In the genomic region with DNA sequence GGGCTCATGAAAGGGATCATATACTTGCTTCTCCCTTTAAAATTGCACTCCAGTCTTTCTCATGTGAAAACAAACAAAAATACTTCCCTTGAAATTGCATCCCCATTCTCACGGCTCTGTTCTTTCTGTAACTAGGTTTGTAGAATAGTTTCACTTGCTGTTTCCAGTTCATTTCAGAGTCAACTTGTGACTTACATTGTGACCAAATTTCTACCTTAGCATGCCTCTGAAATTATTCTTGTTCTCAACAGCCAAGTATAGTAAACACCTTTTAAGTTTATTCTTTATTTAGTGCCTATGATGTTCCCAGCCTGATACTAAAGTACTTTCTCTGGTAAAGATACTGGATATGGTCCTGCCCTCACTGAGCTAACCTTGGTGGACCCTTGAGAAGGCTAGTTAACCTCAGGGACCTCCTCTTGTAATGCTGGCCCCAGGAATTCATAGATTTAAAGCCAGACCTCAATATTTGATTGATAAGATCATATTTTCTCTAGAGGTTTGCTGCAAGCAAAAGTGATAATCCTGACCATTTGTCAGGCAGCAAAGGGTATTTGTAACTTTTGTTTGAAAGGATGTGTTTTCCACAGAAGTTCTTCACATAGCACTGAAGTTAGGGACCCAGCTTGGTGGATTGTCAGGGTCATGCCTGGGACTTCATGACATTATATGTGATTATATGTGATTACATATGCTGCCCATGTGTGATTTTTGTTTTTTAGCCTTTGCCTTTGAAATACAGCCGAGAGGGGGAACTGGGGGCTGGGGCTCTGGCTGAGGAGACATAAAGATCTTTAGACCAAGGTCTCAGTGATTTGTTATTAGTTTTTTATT, we compare ENCODE assay signal across 9 cellular contexts. TPM values are rescaled to one million over a fixed set of nuclear protein-coding genes. Genes with fewer than 3 reads are reported as not detected.
DNase-seq lines count a peak whose midpoint lies in the region; ATAC-seq and TF ChIP-seq lines count a peak whose summit lies in the region.
"Had no signal": no experiment of that assay in that cellular context is flagged by ENCODE, and none has a peak within 500 bp of the region (broad histone marks: within the 10 kb centered on the region; RNA-seq: fewer than 3 reads in every experiment).

No MANE protein-coding gene starts in this region.

- no peak overlapping the region for H3K18ac ChIP-seq in mesenchymal stem cell (ENCODE audit: low read depth in 1 of 2, low read length in 2 of 2)

- peaks cover 56% of the 10 kb centered on the region for H3K4me1 Mint-ChIP-seq in activated CD4-positive, alpha-beta T cell treated with anti-CD3 and anti-CD28 coated beads, Interleukin-2, amount 10 ng/mL, durations not matched to agents 7 days and 5 days
- peaks cover 72% of the 10 kb centered on the region for H3K4me1 Mint-ChIP-seq in activated B cell treated with CpG ODN at 0.5 μM for 24 hours
- H3K4me1 Mint-ChIP-seq in stimulated activated naive CD8-positive, alpha-beta T cell treated with anti-CD3 and anti-CD28 coated beads, Interleukin-15, amount 100 ng/mL, for 72 hours, result peaks cover 63% of the 10 kb centered on the region

- peak; percentile 43 for ATAC-seq in HG02870 (IDR thresholded peaks at IDR 0.05; ENCODE audit: unreplicated experiment)
- ATAC-seq in activated B cell treated with CpG ODN at 0.5 μM for 24 hours (ENCODE audit: low read depth), result no peak
- ATAC-seq in stimulated activated naive CD8-positive, alpha-beta T cell treated with anti-CD3 and anti-CD28 coated beads, Interleukin-15, amount 100 ng/mL, for 72 hours, result peak; percentile 80

- no peak overlapping the region for H2BK12ac ChIP-seq in mesenchymal stem cell (ENCODE audit: low read length in 2 of 2)

- H3K27me3 ChIP-seq in left ventricle myocardium inferior (ENCODE audit: low read depth), result no peaks in the 10 kb centered on the region
- H3K27me3 ChIP-seq in mesenchymal stem cell (ENCODE audit: control insufficient read depth in 1 of 2, insufficient read depth in 1 of 2, low read length in 2 of 2), result peaks cover 0 to 2% of the 10 kb centered on the region in 2 experiments

- no peak overlapping the region for H2AFZ ChIP-seq in mesenchymal stem cell (ENCODE audit: low read depth, low read length)

- H3K36me3 ChIP-seq in left ventricle myocardium inferior, result peaks cover 4% of the 10 kb centered on the region
- peaks cover 0 to 19% of the 10 kb centered on the region in 2 experiments for H3K36me3 ChIP-seq in mesenchymal stem cell (ENCODE audit: control insufficient read depth in 1 of 2, insufficient read depth in 2 of 2, low read depth in 1 of 2, low read length in 2 of 2)

- peak overlapping the region; percentile 81 for H3K27ac Mint-ChIP-seq in activated CD4-positive, alpha-beta T cell treated with anti-CD3 and anti-CD28 coated beads, Interleukin-2, amount 10 ng/mL, durations not matched to agents 7 days and 5 days
- H3K27ac Mint-ChIP-seq in activated B cell treated with CpG ODN at 0.5 μM for 24 hours, result peak overlapping the region; percentile 95
- peak overlapping the region; percentile 81 to 93 for H3K27ac Mint-ChIP-seq in stimulated activated naive CD8-positive, alpha-beta T cell treated with anti-CD3 and anti-CD28 coated beads, Interleukin-15, amount 100 ng/mL, for 72 hours

- H3K4me3 Mint-ChIP-seq in activated CD4-positive, alpha-beta T cell treated with anti-CD3 and anti-CD28 coated beads, Interleukin-2, amount 10 ng/mL, durations not matched to agents 7 days and 5 days, result peak overlapping the region; percentile 3
- H3K4me3 Mint-ChIP-seq in activated B cell treated with CpG ODN at 0.5 μM for 24 hours, result peak overlapping the region; percentile 8
- H3K4me3 Mint-ChIP-seq in stimulated activated naive CD8-positive, alpha-beta T cell treated with anti-CD3 and anti-CD28 coated beads, Interleukin-15, amount 100 ng/mL, for 72 hours, result peak overlapping the region; percentile 42 to 76

- no peaks in the 10 kb centered on the region for H3K79me1 ChIP-seq in mesenchymal stem cell (replicated peaks; ENCODE audit: low read length, poor library complexity, severe bottlenecking)

- DNase-seq in activated CD4-positive, alpha-beta T cell treated with anti-CD3 and anti-CD28 coated beads, Interleukin-2, amount 10 ng/mL, durations not matched to agents 7 days and 5 days, result peak; percentile 27
- DNase-seq in activated CD4-positive, alpha-beta T cell treated with anti-CD3 and anti-CD28 coated beads for 4 hours, result no peak
- DNase-seq in activated B cell treated with CpG ODN at 0.5 μM for 24 hours, result no peak
- no peak for DNase-seq in stimulated activated naive CD8-positive, alpha-beta T cell treated with anti-CD3 and anti-CD28 coated beads, Interleukin-15, amount 100 ng/mL, for 72 hours
- DNase-seq in left ventricle myocardium inferior, result no peak
- DNase-seq in stimulated activated CD4-positive, alpha-beta T cell treated with anti-CD3 and anti-CD28 coated beads, Interleukin-4, amount 100 ng/mL, for 1 hour, result no peak
- no peak for DNase-seq in mesenchymal stem cell
- DNase-seq: occipital lobe had no signal

- no peak overlapping the region for H3K9ac ChIP-seq in mesenchymal stem cell (ENCODE audit: low read length)

- H3K14ac ChIP-seq in mesenchymal stem cell (ENCODE audit: low read length in 2 of 2), result no peak overlapping the region

- H2BK5ac ChIP-seq in mesenchymal stem cell (ENCODE audit: low read depth, low read length, poor library complexity, severe bottlenecking), result no peak overlapping the region

- no peaks in the 10 kb centered on the region for H3K9me3 ChIP-seq in left ventricle myocardium inferior (replicated peaks)
- H3K9me3 ChIP-seq in mesenchymal stem cell (ENCODE audit: control insufficient read depth, low read length), result no peaks in the 10 kb centered on the region

- peaks cover 15% of the 10 kb centered on the region for H3K9me3 Mint-ChIP-seq in activated CD4-positive, alpha-beta T cell treated with anti-CD3 and anti-CD28 coated beads, Interleukin-2, amount 10 ng/mL, durations not matched to agents 7 days and 5 days
- H3K9me3 Mint-ChIP-seq in activated B cell treated with CpG ODN at 0.5 μM for 24 hours, result peaks cover 7% of the 10 kb centered on the region
- peaks cover 20 to 22% of the 10 kb centered on the region in 2 donors for H3K9me3 Mint-ChIP-seq in stimulated activated naive CD8-positive, alpha-beta T cell treated with anti-CD3 and anti-CD28 coated beads, Interleukin-15, amount 100 ng/mL, for 72 hours

- H2BK15ac ChIP-seq in mesenchymal stem cell (ENCODE audit: low read depth, poor library complexity, severe bottlenecking), result no peak overlapping the region

- H3K4me1 ChIP-seq in left ventricle myocardium inferior, result peaks cover 19% of the 10 kb centered on the region
- peaks cover 14% of the 10 kb centered on the region for H3K4me1 ChIP-seq in mesenchymal stem cell (ENCODE audit: control insufficient read depth, insufficient read depth, low read depth, low read length)

- H3K27me3 Mint-ChIP-seq in activated CD4-positive, alpha-beta T cell treated with anti-CD3 and anti-CD28 coated beads, Interleukin-2, amount 10 ng/mL, durations not matched to agents 7 days and 5 days, result no peaks in the 10 kb centered on the region
- no peaks in the 10 kb centered on the region for H3K27me3 Mint-ChIP-seq in activated B cell treated with CpG ODN at 0.5 μM for 24 hours
- H3K27me3 Mint-ChIP-seq in stimulated activated naive CD8-positive, alpha-beta T cell treated with anti-CD3 and anti-CD28 coated beads, Interleukin-15, amount 100 ng/mL, for 72 hours, result no peaks in the 10 kb centered on the region

- no peak overlapping the region for H2AK5ac ChIP-seq in mesenchymal stem cell (ENCODE audit: low read length, severe bottlenecking)

- no peak overlapping the region for H4K8ac ChIP-seq in mesenchymal stem cell (ENCODE audit: low read length)

- no peak overlapping the region for H4K91ac ChIP-seq in mesenchymal stem cell (ENCODE audit: low read length)

- CTCF ChIA-PET in activated CD4-positive, alpha-beta T cell treated with anti-CD3 and anti-CD28 coated beads, Interleukin-2, amount 10 ng/mL, durations not matched to agents 7 days and 5 days (lab: Charles Lee), result interaction anchor here (0.9 to 2.0 kb wide), 6 partner anchors 20 to 179 kb away, joined by 3 to 15 read pairs (median 4); no protein-coding TSS in a partner anchor
- CTCF ChIA-PET in activated B cell treated with CpG ODN at 0.5 μM for 24 hours (lab: Charles Lee), result interaction anchor here (1.0 to 5.0 kb wide), 21 partner anchors 36 to 339 kb away, joined by 3 to 175 read pairs (median 10); partner anchors contain the start of gene SLAMF6

- H3K4me2 ChIP-seq in mesenchymal stem cell (ENCODE audit: low read length, poor library complexity, severe bottlenecking), result no peak overlapping the region

- H3K27ac ChIP-seq in left ventricle myocardium inferior (replicated peaks) (no peak overlapping the region), mesenchymal stem cell (ENCODE audit: low read length, poor library complexity, severe bottlenecking) (no peak overlapping the region)

- no peak overlapping the region for H2BK120ac ChIP-seq in mesenchymal stem cell (ENCODE audit: low read depth, low read length)

- 93% methylated on average over 2 of the region's 2 CpGs for WGBS in mesenchymal stem cell

- H3K4ac ChIP-seq in mesenchymal stem cell (ENCODE audit: low read depth in 1 of 2, low read length in 2 of 2), result no peak overlapping the region

- H3K4me3 ChIP-seq in left ventricle myocardium inferior (no peak overlapping the region), mesenchymal stem cell (ENCODE audit: insufficient read depth in 1 of 2, low read depth in 1 of 2, low read length in 2 of 2) (no peak overlapping the region)

- peaks cover 12% of the 10 kb centered on the region for H3K36me3 Mint-ChIP-seq in activated CD4-positive, alpha-beta T cell treated with anti-CD3 and anti-CD28 coated beads, Interleukin-2, amount 10 ng/mL, durations not matched to agents 7 days and 5 days (ENCODE audit: low read depth)
- peaks cover 17% of the 10 kb centered on the region for H3K36me3 Mint-ChIP-seq in activated B cell treated with CpG ODN at 0.5 μM for 24 hours (ENCODE audit: low read depth)

- TF ChIP-seq CTCF in activated B cell treated with CpG ODN at 0.5 μM for 24 hours (IDR thresholded peaks at IDR 0.05) (no peak), left ventricle myocardium inferior (IDR thresholded peaks at IDR 0.05; ENCODE audit: borderline replicate concordance) (no peak)

- intact Hi-C loops in activated B cell treated with CpG ODN at 0.5 μM for 24 hours (cut with micrococcal nuclease) (loop anchor here (2.0 kb wide), 1 partner anchor 245 kb away; no protein-coding TSS in a partner anchor), left ventricle myocardium inferior (cut with micrococcal nuclease) (loop anchor here (5.0 kb wide), 1 partner anchor 177 kb away; no protein-coding TSS in a partner anchor)

- POLR2A ChIA-PET in activated CD4-positive, alpha-beta T cell treated with anti-CD3 and anti-CD28 coated beads, Interleukin-2, amount 10 ng/mL, durations not matched to agents 7 days and 5 days (lab: Charles Lee), result interaction anchor here (0.7 kb wide), 1 partner anchor 93 kb away, joined by 3 read pairs; no protein-coding TSS in a partner anchor
- POLR2A ChIA-PET in activated B cell treated with CpG ODN at 0.5 μM for 24 hours (lab: Charles Lee), result interaction anchor here (0.6 to 3.4 kb wide), 12 partner anchors 13 to 180 kb away, joined by 3 to 54 read pairs (median 5); no protein-coding TSS in a partner anchor

- H3K23ac ChIP-seq in mesenchymal stem cell (ENCODE audit: low read length in 2 of 2), result no peak overlapping the region

RNA-seq across cellular contexts. Expression of gene VANGL2, which starts 29.6 kb away (rescaled TPM):
- under 1 TPM in 1 of 2 experiments, not detected in 1; 0.04 TPM for total RNA-seq in activated CD4-positive, alpha-beta T cell treated with anti-CD3 and anti-CD28 coated beads, Interleukin-2, amount 10 ng/mL, durations not matched to agents 7 days and 5 days
- total RNA-seq in activated B cell treated with CpG ODN at 0.5 μM for 24 hours (4.1 and 5.5 TPM in 2 replicates), left ventricle myocardium inferior (2.1 TPM)
- 9.6 TPM for polyA plus RNA-seq in mesenchymal stem cell (2013, experiment 1 of 2)
- 8.8 TPM for polyA plus RNA-seq in mesenchymal stem cell (2013, experiment 2 of 2)

Comparison
In these comparisons a context has a peak if more than half of its experiments do, and no peak if none do; other contexts are left out.
1. H3K4me3 Mint-ChIP-seq: peak in every context shown above with its lines; median percentile 59 in stimulated activated naive CD8-positive, alpha-beta T cell treated with anti-CD3 and anti-CD28 coated beads, Interleukin-15, amount 100 ng/mL, for 72 hours; 8 in activated B cell treated with CpG ODN at 0.5 μM for 24 hours; 3 in activated CD4-positive, alpha-beta T cell treated with anti-CD3 and anti-CD28 coated beads, Interleukin-2, amount 10 ng/mL, durations not matched to agents 7 days and 5 days.